8 cellular contexts compared by ENCODE assay signal in the genomic region with DNA sequence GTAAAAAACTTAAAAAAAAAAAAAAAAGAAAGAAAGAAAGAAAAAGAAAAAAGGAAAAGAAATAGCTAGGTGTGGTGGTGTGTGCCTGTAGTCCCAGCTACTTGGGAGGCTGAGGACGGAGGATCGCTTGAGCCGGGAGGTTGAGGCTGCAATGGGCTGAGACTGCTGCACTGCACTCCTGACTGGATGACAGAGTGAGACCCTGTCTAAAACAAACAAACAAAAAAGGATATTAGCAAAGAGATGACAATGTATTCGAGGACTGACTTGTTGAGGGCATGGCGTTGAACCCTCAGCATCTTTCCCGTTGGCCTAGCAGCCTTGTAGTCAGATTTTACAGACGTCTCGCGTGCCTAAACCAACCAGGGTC. TPM values are rescaled to one million over a fixed set of nuclear protein-coding genes. Genes with fewer than 3 reads are reported as not detected.
DNase-seq lines count a peak whose midpoint lies in the region; ATAC-seq and TF ChIP-seq lines count a peak whose summit lies in the region.

No MANE protein-coding gene starts in this region.

- H3K4me1 ChIP-seq in Caco-2 (peaks cover 19% of the 10 kb centered on the region), SJCRH30 (peaks cover 12% of the 10 kb centered on the region), esophagus muscularis mucosa (peaks cover 9 to 20% (median 19%) of the 10 kb centered on the region in 4 donors), parathyroid adenoma (peaks cover 4% of the 10 kb centered on the region)

- H3K9me3 Mint-ChIP-seq in Caco-2 (ENCODE audit: unreplicated experiment), result no peaks in the 10 kb centered on the region

- H3K9ac ChIP-seq in parathyroid adenoma, result no peak overlapping the region

- peaks cover 22% of the 10 kb centered on the region for H3K4me1 Mint-ChIP-seq in Caco-2 (ENCODE audit: low read depth, unreplicated experiment)

- H3K27me3 ChIP-seq in Caco-2 (replicated peaks; ENCODE audit: control insufficient read depth, insufficient read depth, low read length), result no peaks in the 10 kb centered on the region
- no peaks in the 10 kb centered on the region for H3K27me3 ChIP-seq in SJCRH30
- no peaks in the 10 kb centered on the region for H3K27me3 ChIP-seq in esophagus muscularis mucosa
- H3K27me3 ChIP-seq in parathyroid adenoma (ENCODE audit: control insufficient read depth, insufficient read depth, low read length), result no peaks in the 10 kb centered on the region

- TF ChIP-seq EP300 in esophagus muscularis mucosa (IDR thresholded peaks at IDR 0.05), result no peak

- intact Hi-C loops in Caco-2 (cut with micrococcal nuclease; ENCODE audit: unreplicated experiment), result loop anchor here (2.0 kb wide), 2 partner anchors 25 to 67 kb away; partner anchors contain the start of genes LNP1 and TOMM70
- intact Hi-C loops in esophagus muscularis mucosa (cut with DNase I), result loop anchor here (10.0 kb wide), 1 partner anchor 509 kb away; no protein-coding TSS in a partner anchor

- H3K27ac ChIP-seq in SJCRH30 (peak overlapping the region; percentile 34), esophagus muscularis mucosa (replicated peaks in 1 of 4) (peak overlapping the region; percentile 80 to 91 (median 82)), parathyroid adenoma (no peak overlapping the region)

- H3K36me3 ChIP-seq in Caco-2 (ENCODE audit: control insufficient read depth, insufficient read depth, low read length) (peaks cover 2% of the 10 kb centered on the region; the same call in 1 of the 2 replicates), SJCRH30 (no peaks in the 10 kb centered on the region), esophagus muscularis mucosa (peaks cover 0 to 4% (median under 1%) of the 10 kb centered on the region in 4 donors), parathyroid adenoma (ENCODE audit: control insufficient read depth, insufficient read depth, low read length) (no peaks in the 10 kb centered on the region)

- no peak for DNase-seq in Caco-2
- DNase-seq in SJCRH30, result no peak
- no peak for DNase-seq in esophagus muscularis mucosa (ENCODE audit: extremely low spot score)
- DNase-seq in GOT3 (lab: John Stamatoyannopoulos, UW), result no peak
- DNase-seq in amniotic stem cell (lab: John Stamatoyannopoulos, UW), result no peak

- H3K4me3 Mint-ChIP-seq in Caco-2 (ENCODE audit: unreplicated experiment), result peak overlapping the region; percentile 85

- H2AFZ ChIP-seq in parathyroid adenoma, result peak overlapping the region; percentile 84

- BruUV-seq in Caco-2 (replicated peaks; lab: Mats Ljungman, UMichigan), result TSS peak; percentile 92

- H3K9me3 ChIP-seq in Caco-2 (no peaks in the 10 kb centered on the region), SJCRH30 (replicated peaks) (no peaks in the 10 kb centered on the region), esophagus muscularis mucosa (no peaks in the 10 kb centered on the region), parathyroid adenoma (ENCODE audit: control insufficient read depth, low read length) (no peaks in the 10 kb centered on the region)

- no peak for ATAC-seq in HG02610 (IDR thresholded peaks at IDR 0.05; ENCODE audit: unreplicated experiment)
- ATAC-seq in HG03565 (IDR thresholded peaks at IDR 0.05; ENCODE audit: unreplicated experiment), result no peak

- H3K27ac Mint-ChIP-seq in Caco-2 (ENCODE audit: unreplicated experiment), result peak overlapping the region; percentile 89

- CTCF ChIA-PET in Caco-2 (lab: Charles Lee), result interaction anchor here (0.6 to 0.7 kb wide), 3 partner anchors 265 to 502 kb away, joined by 3 to 5 read pairs (median 3); no protein-coding TSS in a partner anchor

- WGBS in esophagus muscularis mucosa, result 71% methylated on average over 9 of the region's 9 CpGs

- no peaks in the 10 kb centered on the region for H3K27me3 Mint-ChIP-seq in Caco-2 (ENCODE audit: insufficient read depth, unreplicated experiment)

- POLR2A ChIA-PET in Caco-2 (lab: Charles Lee), result interaction anchor here (0.5 to 1.5 kb wide), 4 partner anchors 42 to 80 kb away, joined by 3 to 7 read pairs (median 5); partner anchors contain the start of genes LNP1 and TOMM70

- H3K36me3 Mint-ChIP-seq in Caco-2 (ENCODE audit: insufficient read depth, unreplicated experiment), result peaks cover 20% of the 10 kb centered on the region

- peak overlapping the region; percentile 77 for H3K4me2 ChIP-seq in parathyroid adenoma (ENCODE audit: low read length)

- H3K79me2 ChIP-seq in parathyroid adenoma, result no peaks in the 10 kb centered on the region

- TF ChIP-seq CTCF in Caco-2 (IDR thresholded peaks at IDR 0.05; ENCODE audit: insufficient read depth in 1 of 2, low read depth in 1 of 2, low read length in 1 of 2, severe bottlenecking in 1 of 2, unreplicated experiment in 1 of 2) (no peak), esophagus muscularis mucosa (IDR thresholded peaks at IDR 0.05) (no peak), parathyroid adenoma (IDR thresholded peaks at IDR 0.05) (no peak)

- H3K4me3 ChIP-seq in Caco-2 (ENCODE audit: low read depth, low read length) (peak overlapping the region; percentile 90), SJCRH30 (peak overlapping the region; percentile 65), esophagus muscularis mucosa (peak overlapping the region; percentile 68 to 85 (median 74)), parathyroid adenoma (ENCODE audit: low read depth, low read length) (peak overlapping the region; percentile 62)

- TF ChIP-seq POLR2A in esophagus muscularis mucosa (IDR thresholded peaks at IDR 0.05; ENCODE audit: low read depth), result no peak

RNA-seq across cellular contexts. Expression of gene NIT2, which starts 0.6 kb away (rescaled TPM):
- total RNA-seq in Caco-2 (2022) (59.7 and 64.1 TPM in 2 replicates), esophagus muscularis mucosa (10 to 100 TPM; 15.6 to 34.1 (median 18.5) TPM)
- total RNA-seq in SJCRH30 (2014; rRNA removed; shearing (Covaris generic)), result 37.9 and 47.8 TPM in 2 replicates
